1 cellular context compared by ENCODE assay signal in the genomic region with DNA sequence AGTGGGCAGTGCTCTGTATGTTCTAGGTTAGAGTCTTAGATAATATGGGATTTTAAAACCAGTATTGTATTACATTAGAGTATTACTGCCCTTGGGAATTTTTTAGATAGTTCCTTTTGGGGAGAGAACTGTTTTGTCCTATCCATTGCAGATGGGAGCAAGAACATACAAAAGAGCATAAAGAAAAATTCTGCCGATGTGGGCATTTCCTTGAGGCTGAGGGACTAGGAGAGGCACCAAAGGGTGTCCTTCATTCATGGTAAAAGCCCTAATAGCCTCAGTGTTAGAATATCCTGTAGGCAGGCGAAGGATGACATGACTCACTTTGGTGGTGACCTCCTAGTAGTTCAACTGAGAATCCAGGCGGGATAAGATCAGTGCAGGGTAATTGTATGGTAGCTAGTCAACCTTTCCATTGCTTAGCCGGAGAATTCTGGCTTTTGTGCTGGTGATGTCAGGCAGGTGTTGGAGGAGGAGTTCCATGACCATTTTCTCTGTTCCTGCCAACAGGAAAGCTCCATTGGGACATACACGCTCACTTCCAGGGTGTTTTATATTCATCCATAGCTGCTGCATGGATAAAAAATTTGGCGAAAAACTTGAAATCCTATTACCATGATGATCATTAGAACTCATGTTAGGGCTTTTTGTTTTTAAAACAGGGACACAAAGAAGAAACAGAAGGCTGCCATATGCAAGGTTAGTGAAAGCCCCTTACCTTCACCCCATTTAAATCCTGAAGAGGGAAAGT.
TF ChIP-seq lines count a peak whose summit lies in the region.

No MANE protein-coding gene starts in this region.

TF ChIP-seq in K562, 482 proteins besides CTCF, POLR2A, EP300 and RAD21 (continued from another document and continues in another):
- TF ChIP-seq, protein P1, sequence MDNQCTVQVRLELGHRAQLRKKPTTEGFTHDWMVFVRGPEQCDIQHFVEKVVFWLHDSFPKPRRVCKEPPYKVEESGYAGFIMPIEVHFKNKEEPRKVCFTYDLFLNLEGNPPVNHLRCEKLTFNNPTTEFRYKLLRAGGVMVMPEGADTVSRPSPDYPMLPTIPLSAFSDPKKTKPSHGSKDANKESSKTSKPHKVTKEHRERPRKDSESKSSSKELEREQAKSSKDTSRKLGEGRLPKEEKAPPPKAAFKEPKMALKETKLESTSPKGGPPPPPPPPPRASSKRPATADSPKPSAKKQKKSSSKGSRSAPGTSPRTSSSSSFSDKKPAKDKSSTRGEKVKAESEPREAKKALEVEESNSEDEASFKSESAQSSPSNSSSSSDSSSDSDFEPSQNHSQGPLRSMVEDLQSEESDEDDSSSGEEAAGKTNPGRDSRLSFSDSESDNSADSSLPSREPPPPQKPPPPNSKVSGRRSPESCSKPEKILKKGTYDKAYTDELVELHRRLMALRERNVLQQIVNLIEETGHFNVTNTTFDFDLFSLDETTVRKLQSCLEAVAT (IDR thresholded peaks at IDR 0.05) = peak in 1 of 2 experiments; percentile 27; a peak in 1 of 4 replicates
- TF ChIP-seq SMARCA5 (IDR thresholded peaks at IDR 0.05) = no peak
- TF ChIP-seq SPI1 (IDR thresholded peaks at IDR 0.05; ENCODE audit: borderline replicate concordance, low read depth, low read length) = no peak
- TF ChIP-seq, protein P2, sequence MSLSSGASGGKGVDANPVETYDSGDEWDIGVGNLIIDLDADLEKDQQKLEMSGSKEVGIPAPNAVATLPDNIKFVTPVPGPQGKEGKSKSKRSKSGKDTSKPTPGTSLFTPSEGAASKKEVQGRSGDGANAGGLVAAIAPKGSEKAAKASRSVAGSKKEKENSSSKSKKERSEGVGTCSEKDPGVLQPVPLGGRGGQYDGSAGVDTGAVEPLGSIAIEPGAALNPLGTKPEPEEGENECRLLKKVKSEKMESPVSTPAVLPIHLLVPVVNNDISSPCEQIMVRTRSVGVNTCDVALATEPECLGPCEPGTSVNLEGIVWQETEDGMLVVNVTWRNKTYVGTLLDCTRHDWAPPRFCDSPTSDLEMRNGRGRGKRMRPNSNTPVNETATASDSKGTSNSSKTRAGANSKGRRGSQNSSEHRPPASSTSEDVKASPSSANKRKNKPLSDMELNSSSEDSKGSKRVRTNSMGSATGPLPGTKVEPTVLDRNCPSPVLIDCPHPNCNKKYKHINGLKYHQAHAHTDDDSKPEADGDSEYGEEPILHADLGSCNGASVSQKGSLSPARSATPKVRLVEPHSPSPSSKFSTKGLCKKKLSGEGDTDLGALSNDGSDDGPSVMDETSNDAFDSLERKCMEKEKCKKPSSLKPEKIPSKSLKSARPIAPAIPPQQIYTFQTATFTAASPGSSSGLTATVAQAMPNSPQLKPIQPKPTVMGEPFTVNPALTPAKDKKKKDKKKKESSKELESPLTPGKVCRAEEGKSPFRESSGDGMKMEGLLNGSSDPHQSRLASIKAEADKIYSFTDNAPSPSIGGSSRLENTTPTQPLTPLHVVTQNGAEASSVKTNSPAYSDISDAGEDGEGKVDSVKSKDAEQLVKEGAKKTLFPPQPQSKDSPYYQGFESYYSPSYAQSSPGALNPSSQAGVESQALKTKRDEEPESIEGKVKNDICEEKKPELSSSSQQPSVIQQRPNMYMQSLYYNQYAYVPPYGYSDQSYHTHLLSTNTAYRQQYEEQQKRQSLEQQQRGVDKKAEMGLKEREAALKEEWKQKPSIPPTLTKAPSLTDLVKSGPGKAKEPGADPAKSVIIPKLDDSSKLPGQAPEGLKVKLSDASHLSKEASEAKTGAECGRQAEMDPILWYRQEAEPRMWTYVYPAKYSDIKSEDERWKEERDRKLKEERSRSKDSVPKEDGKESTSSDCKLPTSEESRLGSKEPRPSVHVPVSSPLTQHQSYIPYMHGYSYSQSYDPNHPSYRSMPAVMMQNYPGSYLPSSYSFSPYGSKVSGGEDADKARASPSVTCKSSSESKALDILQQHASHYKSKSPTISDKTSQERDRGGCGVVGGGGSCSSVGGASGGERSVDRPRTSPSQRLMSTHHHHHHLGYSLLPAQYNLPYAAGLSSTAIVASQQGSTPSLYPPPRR (CRISPR knock-in tag; IDR thresholded peaks at IDR 0.05; ENCODE audit: borderline replicate concordance) = no peak
- TF ChIP-seq, protein P3, sequence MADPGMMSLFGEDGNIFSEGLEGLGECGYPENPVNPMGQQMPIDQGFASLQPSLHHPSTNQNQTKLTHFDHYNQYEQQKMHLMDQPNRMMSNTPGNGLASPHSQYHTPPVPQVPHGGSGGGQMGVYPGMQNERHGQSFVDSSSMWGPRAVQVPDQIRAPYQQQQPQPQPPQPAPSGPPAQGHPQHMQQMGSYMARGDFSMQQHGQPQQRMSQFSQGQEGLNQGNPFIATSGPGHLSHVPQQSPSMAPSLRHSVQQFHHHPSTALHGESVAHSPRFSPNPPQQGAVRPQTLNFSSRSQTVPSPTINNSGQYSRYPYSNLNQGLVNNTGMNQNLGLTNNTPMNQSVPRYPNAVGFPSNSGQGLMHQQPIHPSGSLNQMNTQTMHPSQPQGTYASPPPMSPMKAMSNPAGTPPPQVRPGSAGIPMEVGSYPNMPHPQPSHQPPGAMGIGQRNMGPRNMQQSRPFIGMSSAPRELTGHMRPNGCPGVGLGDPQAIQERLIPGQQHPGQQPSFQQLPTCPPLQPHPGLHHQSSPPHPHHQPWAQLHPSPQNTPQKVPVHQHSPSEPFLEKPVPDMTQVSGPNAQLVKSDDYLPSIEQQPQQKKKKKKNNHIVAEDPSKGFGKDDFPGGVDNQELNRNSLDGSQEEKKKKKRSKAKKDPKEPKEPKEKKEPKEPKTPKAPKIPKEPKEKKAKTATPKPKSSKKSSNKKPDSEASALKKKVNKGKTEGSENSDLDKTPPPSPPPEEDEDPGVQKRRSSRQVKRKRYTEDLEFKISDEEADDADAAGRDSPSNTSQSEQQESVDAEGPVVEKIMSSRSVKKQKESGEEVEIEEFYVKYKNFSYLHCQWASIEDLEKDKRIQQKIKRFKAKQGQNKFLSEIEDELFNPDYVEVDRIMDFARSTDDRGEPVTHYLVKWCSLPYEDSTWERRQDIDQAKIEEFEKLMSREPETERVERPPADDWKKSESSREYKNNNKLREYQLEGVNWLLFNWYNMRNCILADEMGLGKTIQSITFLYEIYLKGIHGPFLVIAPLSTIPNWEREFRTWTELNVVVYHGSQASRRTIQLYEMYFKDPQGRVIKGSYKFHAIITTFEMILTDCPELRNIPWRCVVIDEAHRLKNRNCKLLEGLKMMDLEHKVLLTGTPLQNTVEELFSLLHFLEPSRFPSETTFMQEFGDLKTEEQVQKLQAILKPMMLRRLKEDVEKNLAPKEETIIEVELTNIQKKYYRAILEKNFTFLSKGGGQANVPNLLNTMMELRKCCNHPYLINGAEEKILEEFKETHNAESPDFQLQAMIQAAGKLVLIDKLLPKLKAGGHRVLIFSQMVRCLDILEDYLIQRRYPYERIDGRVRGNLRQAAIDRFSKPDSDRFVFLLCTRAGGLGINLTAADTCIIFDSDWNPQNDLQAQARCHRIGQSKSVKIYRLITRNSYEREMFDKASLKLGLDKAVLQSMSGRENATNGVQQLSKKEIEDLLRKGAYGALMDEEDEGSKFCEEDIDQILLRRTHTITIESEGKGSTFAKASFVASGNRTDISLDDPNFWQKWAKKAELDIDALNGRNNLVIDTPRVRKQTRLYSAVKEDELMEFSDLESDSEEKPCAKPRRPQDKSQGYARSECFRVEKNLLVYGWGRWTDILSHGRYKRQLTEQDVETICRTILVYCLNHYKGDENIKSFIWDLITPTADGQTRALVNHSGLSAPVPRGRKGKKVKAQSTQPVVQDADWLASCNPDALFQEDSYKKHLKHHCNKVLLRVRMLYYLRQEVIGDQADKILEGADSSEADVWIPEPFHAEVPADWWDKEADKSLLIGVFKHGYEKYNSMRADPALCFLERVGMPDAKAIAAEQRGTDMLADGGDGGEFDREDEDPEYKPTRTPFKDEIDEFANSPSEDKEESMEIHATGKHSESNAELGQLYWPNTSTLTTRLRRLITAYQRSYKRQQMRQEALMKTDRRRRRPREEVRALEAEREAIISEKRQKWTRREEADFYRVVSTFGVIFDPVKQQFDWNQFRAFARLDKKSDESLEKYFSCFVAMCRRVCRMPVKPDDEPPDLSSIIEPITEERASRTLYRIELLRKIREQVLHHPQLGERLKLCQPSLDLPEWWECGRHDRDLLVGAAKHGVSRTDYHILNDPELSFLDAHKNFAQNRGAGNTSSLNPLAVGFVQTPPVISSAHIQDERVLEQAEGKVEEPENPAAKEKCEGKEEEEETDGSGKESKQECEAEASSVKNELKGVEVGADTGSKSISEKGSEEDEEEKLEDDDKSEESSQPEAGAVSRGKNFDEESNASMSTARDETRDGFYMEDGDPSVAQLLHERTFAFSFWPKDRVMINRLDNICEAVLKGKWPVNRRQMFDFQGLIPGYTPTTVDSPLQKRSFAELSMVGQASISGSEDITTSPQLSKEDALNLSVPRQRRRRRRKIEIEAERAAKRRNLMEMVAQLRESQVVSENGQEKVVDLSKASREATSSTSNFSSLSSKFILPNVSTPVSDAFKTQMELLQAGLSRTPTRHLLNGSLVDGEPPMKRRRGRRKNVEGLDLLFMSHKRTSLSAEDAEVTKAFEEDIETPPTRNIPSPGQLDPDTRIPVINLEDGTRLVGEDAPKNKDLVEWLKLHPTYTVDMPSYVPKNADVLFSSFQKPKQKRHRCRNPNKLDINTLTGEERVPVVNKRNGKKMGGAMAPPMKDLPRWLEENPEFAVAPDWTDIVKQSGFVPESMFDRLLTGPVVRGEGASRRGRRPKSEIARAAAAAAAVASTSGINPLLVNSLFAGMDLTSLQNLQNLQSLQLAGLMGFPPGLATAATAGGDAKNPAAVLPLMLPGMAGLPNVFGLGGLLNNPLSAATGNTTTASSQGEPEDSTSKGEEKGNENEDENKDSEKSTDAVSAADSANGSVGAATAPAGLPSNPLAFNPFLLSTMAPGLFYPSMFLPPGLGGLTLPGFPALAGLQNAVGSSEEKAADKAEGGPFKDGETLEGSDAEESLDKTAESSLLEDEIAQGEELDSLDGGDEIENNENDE (IDR thresholded peaks at IDR 0.05; ENCODE audit: low read depth, low read length) = no peak
- no peak for TF ChIP-seq SLC30A9 (CRISPR knock-in tag; IDR thresholded peaks at IDR 0.05)
- TF ChIP-seq, protein P4, sequence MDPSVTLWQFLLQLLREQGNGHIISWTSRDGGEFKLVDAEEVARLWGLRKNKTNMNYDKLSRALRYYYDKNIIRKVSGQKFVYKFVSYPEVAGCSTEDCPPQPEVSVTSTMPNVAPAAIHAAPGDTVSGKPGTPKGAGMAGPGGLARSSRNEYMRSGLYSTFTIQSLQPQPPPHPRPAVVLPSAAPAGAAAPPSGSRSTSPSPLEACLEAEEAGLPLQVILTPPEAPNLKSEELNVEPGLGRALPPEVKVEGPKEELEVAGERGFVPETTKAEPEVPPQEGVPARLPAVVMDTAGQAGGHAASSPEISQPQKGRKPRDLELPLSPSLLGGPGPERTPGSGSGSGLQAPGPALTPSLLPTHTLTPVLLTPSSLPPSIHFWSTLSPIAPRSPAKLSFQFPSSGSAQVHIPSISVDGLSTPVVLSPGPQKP (CRISPR knock-in tag; IDR thresholded peaks at IDR 0.05) = no peak
- no peak for TF ChIP-seq NELFE (IDR thresholded peaks at IDR 0.05; ENCODE audit: insufficient read depth, insufficient read length)
- TF ChIP-seq KLF6 (CRISPR knock-in tag; IDR thresholded peaks at IDR 0.05; ENCODE audit: borderline replicate concordance) = no peak
- no peak; the same call in 1 of the 2 replicates for TF ChIP-seq LEF1 (IDR thresholded peaks at IDR 0.05)
- peak; percentile 83 for TF ChIP-seq ARID1B (IDR thresholded peaks at IDR 0.05)
- TF ChIP-seq MCM5 (IDR thresholded peaks at IDR 0.05; ENCODE audit: low read depth) = no peak
- TF ChIP-seq, protein P5, sequence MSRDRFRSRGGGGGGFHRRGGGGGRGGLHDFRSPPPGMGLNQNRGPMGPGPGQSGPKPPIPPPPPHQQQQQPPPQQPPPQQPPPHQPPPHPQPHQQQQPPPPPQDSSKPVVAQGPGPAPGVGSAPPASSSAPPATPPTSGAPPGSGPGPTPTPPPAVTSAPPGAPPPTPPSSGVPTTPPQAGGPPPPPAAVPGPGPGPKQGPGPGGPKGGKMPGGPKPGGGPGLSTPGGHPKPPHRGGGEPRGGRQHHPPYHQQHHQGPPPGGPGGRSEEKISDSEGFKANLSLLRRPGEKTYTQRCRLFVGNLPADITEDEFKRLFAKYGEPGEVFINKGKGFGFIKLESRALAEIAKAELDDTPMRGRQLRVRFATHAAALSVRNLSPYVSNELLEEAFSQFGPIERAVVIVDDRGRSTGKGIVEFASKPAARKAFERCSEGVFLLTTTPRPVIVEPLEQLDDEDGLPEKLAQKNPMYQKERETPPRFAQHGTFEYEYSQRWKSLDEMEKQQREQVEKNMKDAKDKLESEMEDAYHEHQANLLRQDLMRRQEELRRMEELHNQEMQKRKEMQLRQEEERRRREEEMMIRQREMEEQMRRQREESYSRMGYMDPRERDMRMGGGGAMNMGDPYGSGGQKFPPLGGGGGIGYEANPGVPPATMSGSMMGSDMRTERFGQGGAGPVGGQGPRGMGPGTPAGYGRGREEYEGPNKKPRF (IDR thresholded peaks at IDR 0.05; ENCODE audit: low read depth, low read length) = no peak
- TF ChIP-seq, protein P6, sequence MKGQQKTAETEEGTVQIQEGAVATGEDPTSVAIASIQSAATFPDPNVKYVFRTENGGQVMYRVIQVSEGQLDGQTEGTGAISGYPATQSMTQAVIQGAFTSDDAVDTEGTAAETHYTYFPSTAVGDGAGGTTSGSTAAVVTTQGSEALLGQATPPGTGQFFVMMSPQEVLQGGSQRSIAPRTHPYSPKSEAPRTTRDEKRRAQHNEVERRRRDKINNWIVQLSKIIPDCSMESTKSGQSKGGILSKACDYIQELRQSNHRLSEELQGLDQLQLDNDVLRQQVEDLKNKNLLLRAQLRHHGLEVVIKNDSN (CRISPR knock-in tag; IDR thresholded peaks at IDR 0.05) = no peak
- TF ChIP-seq, protein P7, sequence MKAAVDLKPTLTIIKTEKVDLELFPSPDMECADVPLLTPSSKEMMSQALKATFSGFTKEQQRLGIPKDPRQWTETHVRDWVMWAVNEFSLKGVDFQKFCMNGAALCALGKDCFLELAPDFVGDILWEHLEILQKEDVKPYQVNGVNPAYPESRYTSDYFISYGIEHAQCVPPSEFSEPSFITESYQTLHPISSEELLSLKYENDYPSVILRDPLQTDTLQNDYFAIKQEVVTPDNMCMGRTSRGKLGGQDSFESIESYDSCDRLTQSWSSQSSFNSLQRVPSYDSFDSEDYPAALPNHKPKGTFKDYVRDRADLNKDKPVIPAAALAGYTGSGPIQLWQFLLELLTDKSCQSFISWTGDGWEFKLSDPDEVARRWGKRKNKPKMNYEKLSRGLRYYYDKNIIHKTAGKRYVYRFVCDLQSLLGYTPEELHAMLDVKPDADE (conservative IDR thresholded peaks at IDR 0.05; ENCODE audit: control insufficient read depth, low read depth, low read length) = no peak
- TF ChIP-seq, protein P8, sequence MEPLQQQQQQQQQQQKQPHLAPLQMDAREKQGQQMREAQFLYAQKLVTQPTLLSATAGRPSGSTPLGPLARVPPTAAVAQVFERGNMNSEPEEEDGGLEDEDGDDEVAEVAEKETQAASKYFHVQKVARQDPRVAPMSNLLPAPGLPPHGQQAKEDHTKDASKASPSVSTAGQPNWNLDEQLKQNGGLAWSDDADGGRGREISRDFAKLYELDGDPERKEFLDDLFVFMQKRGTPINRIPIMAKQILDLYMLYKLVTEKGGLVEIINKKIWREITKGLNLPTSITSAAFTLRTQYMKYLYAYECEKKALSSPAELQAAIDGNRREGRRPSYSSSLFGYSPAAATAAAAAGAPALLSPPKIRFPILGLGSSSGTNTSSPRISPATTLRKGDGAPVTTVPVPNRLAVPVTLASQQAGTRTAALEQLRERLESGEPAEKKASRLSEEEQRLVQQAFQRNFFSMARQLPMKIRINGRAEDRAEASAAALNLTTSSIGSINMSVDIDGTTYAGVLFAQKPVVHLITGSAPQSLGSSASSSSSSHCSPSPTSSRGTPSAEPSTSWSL (CRISPR knock-in tag; IDR thresholded peaks at IDR 0.05; ENCODE audit: borderline replicate concordance) = no peak
- TF ChIP-seq HMG20B (CRISPR knock-in tag; IDR thresholded peaks at IDR 0.05) = no peak
- peak; percentile 64; the same call in 1 of the 2 replicates for TF ChIP-seq GATA2 (CRISPR knock-in tag; IDR thresholded peaks at IDR 0.05)
- no peak for TF ChIP-seq RFX5 (IDR thresholded peaks at IDR 0.05; ENCODE audit: low read depth, low read length)
- no peak for TF ChIP-seq SIN3B (IDR thresholded peaks at IDR 0.05; ENCODE audit: low read depth)
